In the genomic region with DNA sequence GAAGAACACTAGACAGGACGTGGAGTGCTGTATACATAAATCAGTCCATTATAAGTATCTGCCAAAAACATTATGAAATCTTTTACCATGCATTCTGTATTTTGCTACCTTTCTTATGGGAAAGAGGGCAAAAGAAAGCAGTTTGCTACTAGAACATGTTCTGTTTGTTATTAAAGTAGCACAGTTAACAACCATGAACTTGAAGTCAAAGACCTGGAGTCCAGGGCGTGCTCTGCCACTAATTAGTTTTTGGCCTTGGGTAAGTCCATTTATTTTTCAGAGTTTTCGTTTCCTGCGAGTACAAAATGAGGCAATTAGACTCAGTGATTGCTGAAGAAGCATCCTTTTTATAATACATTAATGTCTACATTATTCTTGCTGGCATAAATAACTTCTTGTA, we compare ENCODE assay signal across 29 cellular contexts.
"Had no signal": no experiment of that assay in that cellular context is flagged by ENCODE, and none has a peak within 500 bp of the region (broad histone marks: within the 10 kb centered on the region; RNA-seq: fewer than 3 reads in every experiment).

No MANE protein-coding gene starts in this region.

- H3K9me3 ChIP-seq: adrenal gland, body of pancreas, Peyer's patch, SJSA1, SK-N-SH had no signal

- DNase-seq: activated CD4-positive, alpha-beta T cell treated with anti-CD3 and anti-CD28 coated beads for 36 hours; activated CD4-positive, alpha-beta T cell treated with anti-CD3 and anti-CD28 coated beads, Interleukin-2, amount 10 ng/mL, durations not matched to agents 7 days and 5 days; activated CD4-positive, alpha-beta T cell treated with anti-CD3 and anti-CD28 coated beads, Interleukin-2, amount 50 U/mL, for 48 hours; activated CD8-positive, alpha-beta T cell treated with anti-CD3 and anti-CD28 coated beads, Interleukin-2, amount 10 ng/mL, durations not matched to agents 7 days and 5 days; activated gamma-delta T cell; activated naive CD4-positive, alpha-beta T cell treated with Interleukin-2 at 50 U/mL for 16 hours; activated naive CD8-positive, alpha-beta T cell treated with anti-CD3 and anti-CD28 coated beads, Interleukin-2, amount 10 ng/mL, durations not matched to agents 7 days and 5 days; activated T-cell treated with anti-CD3 and anti-CD28 coated beads, Interleukin-2, amount 50 U/mL, for 24 hours; body of pancreas; MM.1S; MV-4-11; NCI-H1092; NCI-H1436 treated with DMSO at 0.1 percent for 48 hours; NCI-H1694 treated with DMSO at 0.1 percent for 48 hours; NCI-H2029; NCI-H345; NCI-H524 treated with DMSO at 0.1 percent for 48 hours; NCI-H748 treated with DMSO at 0.1 percent for 48 hours; NK-92 treated with Interleukin-12 subunit alpha and Interleukin-12 subunit beta, amount 100 ng/mL, for 24 hours; PC-3; Peyer's patch; RPMI8226; SHP77 treated with DMSO at 0.1 percent for 48 hours; SK-N-SH had no signal

- ATAC-seq: activated CD4-positive, alpha-beta T cell treated with anti-CD3 and anti-CD28 coated beads for 36 hours; activated CD8-positive, alpha-beta T cell treated with anti-CD3 and anti-CD28 coated beads, Interleukin-2, amount 10 ng/mL, durations not matched to agents 7 days and 5 days; body of pancreas; PC-3; WTC11 had no signal

- H3K4me3 ChIP-seq: adrenal gland, body of pancreas, breast epithelium, Peyer's patch, SJSA1 had no signal

- H3K4me2 ChIP-seq: KMS-11, SK-N-SH had no signal

- H3K4me1 ChIP-seq: body of pancreas, breast epithelium, Peyer's patch, SJSA1 had no signal

- H3K27ac ChIP-seq: adrenal gland, body of pancreas, breast epithelium, KMS-11, Peyer's patch, SJSA1 had no signal

- H3K36me3 ChIP-seq: adrenal gland, breast epithelium, Peyer's patch, SJSA1 had no signal

- H3K27me3 ChIP-seq: adrenal gland, body of pancreas, breast epithelium, Peyer's patch, SJSA1 had no signal

- H3K9ac ChIP-seq: KMS-11, SK-N-SH had no signal
